Comparison of ENCODE assay signal across 8 cellular contexts in genomic region chr11:63871962-63872832, GRCh38. TPM values are rescaled to one million over a fixed set of nuclear protein-coding genes. Genes with fewer than 3 reads are reported as not detected.
A peak's percentile ranks its signal among the peaks of the same experiment; 100 is the strongest.
DNase-seq lines count a peak whose midpoint lies in the region; ATAC-seq and TF ChIP-seq lines count a peak whose summit lies in the region.

No MANE protein-coding gene starts in this region.

- H3K36me3 Mint-ChIP-seq in activated T-cell treated with anti-CD3 and anti-CD28 coated beads, Interleukin-2, amount 50 U/mL, for 4 hours (ENCODE audit: insufficient read depth) = peaks cover 8% of the 10 kb centered on the region
- H3K36me3 Mint-ChIP-seq in natural killer cell = no peaks in the 10 kb centered on the region

- DNase-seq in CMK (ENCODE audit: low read depth) (peak; percentile 68), NCI-H2227 (lab: John Stamatoyannopoulos, UW; ENCODE audit: unreplicated experiment) (peak; percentile 73), fibroblast of peridontal ligament (ENCODE audit: extremely low read depth) (peak; percentile 79), natural killer cell (peak; percentile 47), uterus (peak; percentile 68 to 78)
- DNase-seq in activated T-cell treated with anti-CD3 and anti-CD28 coated beads, Interleukin-2, amount 50 U/mL, for 4 hours = peak; percentile 10

- no peaks in the 10 kb centered on the region for H3K9me3 Mint-ChIP-seq in activated T-cell treated with anti-CD3 and anti-CD28 coated beads, Interleukin-2, amount 50 U/mL, for 4 hours
- H3K9me3 Mint-ChIP-seq in natural killer cell = no peaks in the 10 kb centered on the region

- no peaks in the 10 kb centered on the region for H3K27me3 Mint-ChIP-seq in activated T-cell treated with anti-CD3 and anti-CD28 coated beads, Interleukin-2, amount 50 U/mL, for 4 hours (ENCODE audit: low read depth)
- H3K27me3 Mint-ChIP-seq in natural killer cell (ENCODE audit: low read depth in 2 of 2) = no peaks in the 10 kb centered on the region

- peak overlapping the region; percentile 46 to 59 for H3K27ac ChIP-seq in uterus

- TF ChIP-seq POLR2A in uterus (IDR thresholded peaks at IDR 0.05) = no peak

- no peak overlapping the region for H3K4me3 ChIP-seq in uterus

- H3K27ac Mint-ChIP-seq in natural killer cell = peak overlapping the region; percentile 62 to 76

- intact Hi-C loops in natural killer cell (cut with micrococcal nuclease) (loop anchor here (2.0 to 5.0 kb wide), 2 partner anchors 17 to 45 kb away; partner anchors contain the start of gene RCOR2), uterus (cut with DNase I; ENCODE audit: low total_unique reads) (no loop called here)

- H3K4me1 Mint-ChIP-seq in activated T-cell treated with anti-CD3 and anti-CD28 coated beads, Interleukin-2, amount 50 U/mL, for 4 hours (ENCODE audit: low read depth) = peaks cover 76% of the 10 kb centered on the region
- peaks cover 74 to 78% of the 10 kb centered on the region in 2 donors for H3K4me1 Mint-ChIP-seq in natural killer cell

- no peaks in the 10 kb centered on the region for H3K27me3 ChIP-seq in uterus

- ATAC-seq in GM18873 (IDR thresholded peaks at IDR 0.05; ENCODE audit: low FRiP score, unreplicated experiment) (peak; percentile 90), HG03064 (IDR thresholded peaks at IDR 0.05; ENCODE audit: low read depth, unreplicated experiment) (peak; percentile 92), natural killer cell (peak; percentile 92 to 96 (median 93))
- ATAC-seq in activated T-cell treated with anti-CD3 and anti-CD28 coated beads, Interleukin-2, amount 50 U/mL, for 4 hours = peak; percentile 73 to 74

- H3K4me1 ChIP-seq in uterus = peaks cover 18 to 32% of the 10 kb centered on the region in 2 donors

- no peaks in the 10 kb centered on the region for H3K9me3 ChIP-seq in uterus

- no peaks in the 10 kb centered on the region for H3K36me3 ChIP-seq in uterus

- peak overlapping the region; percentile 26 for H3K4me3 Mint-ChIP-seq in activated T-cell treated with anti-CD3 and anti-CD28 coated beads, Interleukin-2, amount 50 U/mL, for 4 hours
- peak overlapping the region; percentile 71 for H3K4me3 Mint-ChIP-seq in natural killer cell

- TF ChIP-seq CTCF in natural killer cell (IDR thresholded peaks at IDR 0.05) = peak; percentile 27
- peak; percentile 13 to 54 (median 38) for TF ChIP-seq CTCF in uterus (IDR thresholded peaks at IDR 0.05)

RNA-seq across cellular contexts. Expression of gene MARK2, which starts 33.3 kb away (rescaled TPM):
- 10 to 100 TPM; 32.6 to 33.6 (median 33.4) TPM for total RNA-seq in activated T-cell treated with anti-CD3 and anti-CD28 coated beads, Interleukin-2, amount 50 U/mL, for 4 hours
- total RNA-seq in natural killer cell (10 to 100 TPM; 63.8 to 88.4 (median 80.2) TPM), uterus (10 to 100 TPM in 3 of 4 donors, 1 to 10 TPM in 1; 6.9 to 36.5 (median 17.7) TPM)

RNA-seq across cellular contexts. Expression of gene RCOR2, which starts 44.8 kb away (rescaled TPM):
- under 1 TPM in 2 of 3 donors, not detected in 1; 0.13 to 0.27 TPM for total RNA-seq in activated T-cell treated with anti-CD3 and anti-CD28 coated beads, Interleukin-2, amount 50 U/mL, for 4 hours
- not detected for total RNA-seq in natural killer cell
- 10 to 100 TPM in 1 of 4 donors, 1 to 10 TPM in 1, not detected in 2; 5.8 to 11.8 TPM for total RNA-seq in uterus

RNA-seq across cellular contexts. Expression of gene SPINDOC, which starts 58.9 kb away (rescaled TPM):
- total RNA-seq in activated T-cell treated with anti-CD3 and anti-CD28 coated beads, Interleukin-2, amount 50 U/mL, for 4 hours = 10 to 100 TPM; 24.0 to 28.9 (median 24.5) TPM
- total RNA-seq in natural killer cell (10 to 100 TPM; 15.6 to 25.3 (median 21.1) TPM), uterus (10 to 100 TPM in 2 of 4 donors, 1 to 10 TPM in 2; 1.3 to 28.7 (median 10.6) TPM)

Comparison
In these comparisons a context has a peak if more than half of its experiments do, and no peak if none do; other contexts are left out.
1. DNase-seq: peak in every context shown above with its lines; median percentile 79 in fibroblast of peridontal ligament; 73 in NCI-H2227; 73 in uterus; 68 in CMK; 47 in natural killer cell; 10 in activated T-cell treated with anti-CD3 and anti-CD28 coated beads, Interleukin-2, amount 50 U/mL, for 4 hours.